In the genomic region with DNA sequence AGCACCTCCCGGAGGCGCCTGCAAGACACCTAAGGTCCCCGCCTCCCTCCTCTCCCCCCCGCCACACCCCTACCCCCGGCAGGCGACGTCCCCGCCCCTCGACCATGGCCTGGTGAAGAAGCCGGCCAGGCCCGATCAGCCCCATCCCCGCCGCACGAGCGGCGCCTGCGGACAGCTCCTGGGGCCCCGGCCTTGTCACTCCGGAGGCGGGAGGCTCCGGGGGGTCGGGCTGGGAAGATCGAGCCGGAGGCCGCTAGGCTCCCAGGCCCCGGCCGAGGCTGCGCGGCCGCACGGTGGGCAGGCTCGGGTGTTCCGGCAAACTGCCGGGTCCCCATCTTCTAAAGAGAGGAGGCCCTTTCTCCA, we compare ENCODE assay signal across 9 cellular contexts. TPM values are rescaled to one million over a fixed set of nuclear protein-coding genes. Genes with fewer than 3 reads are reported as not detected.
A peak's percentile ranks its signal among the peaks of the same experiment; 100 is the strongest.
DNase-seq lines count a peak whose midpoint lies in the region; ATAC-seq lines count a peak whose summit lies in the region.
"Had no signal": no experiment of that assay in that cellular context is flagged by ENCODE, and none has a peak within 500 bp of the region (broad histone marks: within the 10 kb centered on the region; RNA-seq: fewer than 3 reads in every experiment).

No MANE protein-coding gene starts in this region.

- H3K9ac ChIP-seq in duodenal mucosa (ENCODE audit: low read depth in 1 of 2, low read length in 2 of 2): peak overlapping the region in 1 of 2 donors; percentile 10

- H3K4me1 ChIP-seq in duodenal mucosa (ENCODE audit: control insufficient read depth in 1 of 2, insufficient read depth in 2 of 2, low read length in 2 of 2): peaks cover 21 to 37% of the 10 kb centered on the region in 2 donors

- no peaks in the 10 kb centered on the region for H3K9me3 ChIP-seq in duodenal mucosa (ENCODE audit: control insufficient read depth in 1 of 2, low read length in 2 of 2)

- H3K27ac Mint-ChIP-seq in naive B cell: no peak overlapping the region
- H3K27ac Mint-ChIP-seq: CD4-positive, CD25-positive, alpha-beta regulatory T cell had no signal

- peak; percentile 8 to 12 for ATAC-seq in naive B cell (ENCODE audit: low read depth in 2 of 2)
- no peak for ATAC-seq in GM21717 (IDR thresholded peaks at IDR 0.05; ENCODE audit: unreplicated experiment)
- ATAC-seq in HG03095 (IDR thresholded peaks at IDR 0.05; ENCODE audit: unreplicated experiment): no peak

- no peaks in the 10 kb centered on the region for H3K9me3 Mint-ChIP-seq in naive B cell

- DNase-seq in NCI-H1417 (lab: John Stamatoyannopoulos, UW) (peak; percentile 44 to 86 (median 80)), NCI-H1417 treated with DMSO at 0.1 percent for 48 hours (lab: John Stamatoyannopoulos, UW) (no peak), NCI-H748 (lab: John Stamatoyannopoulos, UW; ENCODE audit: unreplicated experiment) (peak; percentile 77), naive B cell (no peak), activated gamma-delta T cell (lab: John Stamatoyannopoulos, UW) (no peak)

- H3K27me3 Mint-ChIP-seq in naive B cell: peaks cover 27 to 61% (median 43%) of the 10 kb centered on the region in 3 donors

- peaks cover 13 to 22% (median 20%) of the 10 kb centered on the region in 3 donors for H3K4me1 Mint-ChIP-seq in naive B cell

- H3K4me3 ChIP-seq in duodenal mucosa (ENCODE audit: low read depth in 1 of 2, low read length in 2 of 2): peak overlapping the region; percentile 62 to 76

- peaks cover 6 to 16% of the 10 kb centered on the region in 2 donors for H3K36me3 ChIP-seq in duodenal mucosa (ENCODE audit: control insufficient read depth in 1 of 2, insufficient read depth in 2 of 2, low read length in 2 of 2)

- H3K27me3 ChIP-seq in duodenal mucosa (ENCODE audit: control insufficient read depth in 1 of 2, insufficient read depth in 2 of 2, low read length in 2 of 2): no peaks in the 10 kb centered on the region

- peak overlapping the region; percentile 9 to 89 (median 70) for H3K4me3 Mint-ChIP-seq in naive B cell

- H3K27ac ChIP-seq in duodenal mucosa (ENCODE audit: low read depth, low read length): no peak overlapping the region

- H3K36me3 Mint-ChIP-seq in naive B cell: no peaks in the 10 kb centered on the region
- H3K36me3 Mint-ChIP-seq: CD4-positive, CD25-positive, alpha-beta regulatory T cell had no signal

RNA-seq across cellular contexts. Expression of a gene that starts 0.4 kb away (rescaled TPM):
- not detected for polyA plus RNA-seq in naive B cell (ENCODE audit: low read depth in 6 of 6)

RNA-seq across cellular contexts. Expression of a gene that starts 30.4 kb away (rescaled TPM):
- polyA plus RNA-seq in naive B cell (ENCODE audit: low read depth in 6 of 6): 1 to 10 TPM in 4 of 6 donors, under 1 TPM in 1, not detected in 1; 0.66 to 3.4 (median 1.6) TPM

RNA-seq across cellular contexts. Expression of a gene that starts 46.7 kb away (rescaled TPM):
- polyA plus RNA-seq in naive B cell (ENCODE audit: low read depth in 6 of 6): not detected
- polyA plus RNA-seq: CD4-positive, CD25-positive, alpha-beta regulatory T cell had no signal

Comparison
In these comparisons a context has a peak if more than half of its experiments do, and no peak if none do; other contexts are left out.
1. DNase-seq: peak in NCI-H1417 (3 of 3) and NCI-H748 (single experiment); none in NCI-H1417 treated with DMSO at 0.1 percent for 48 hours (single experiment), naive B cell (single experiment) and activated gamma-delta T cell (single experiment).
2. ATAC-seq: peak in naive B cell (2 of 2); none in GM21717 (single experiment) and HG03095 (single experiment).